In the genomic region with DNA sequence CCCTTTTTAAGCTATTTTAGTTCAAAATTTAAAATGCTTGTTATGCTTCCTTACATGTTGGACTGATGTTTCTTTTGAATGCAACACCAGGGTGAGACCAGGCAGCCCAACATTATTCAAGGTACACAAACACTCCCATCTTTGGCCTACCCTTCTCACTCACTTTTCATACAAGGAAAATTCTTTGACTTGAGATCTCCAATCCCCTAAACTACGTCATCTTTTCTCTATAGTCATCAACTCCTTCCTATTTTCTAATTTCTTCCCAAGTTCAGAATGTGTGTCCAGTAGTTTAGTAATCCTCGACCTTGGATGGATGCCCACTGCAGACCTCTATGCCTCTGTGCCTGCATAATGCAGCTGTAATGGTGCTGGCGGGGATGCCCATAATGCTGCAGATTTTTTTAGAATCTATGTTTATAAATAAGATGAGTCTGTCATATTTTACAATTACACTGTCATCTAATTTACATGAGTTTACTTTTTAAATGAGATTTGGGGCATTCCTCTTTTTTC, we compare ENCODE assay signal across 22 cellular contexts.
"Had no signal": no experiment of that assay in that cellular context is flagged by ENCODE, and none has a peak within 500 bp of the region (broad histone marks: within the 10 kb centered on the region; RNA-seq: fewer than 3 reads in every experiment).

No MANE protein-coding gene starts in this region.

- H3K4me3 ChIP-seq: coronary artery, dorsolateral prefrontal cortex, esophagus muscularis mucosa, gastroesophageal sphincter, heart left ventricle, hepatocyte, left ventricle myocardium inferior, lower lobe of right lung had no signal

- H3K27me3 ChIP-seq: dorsolateral prefrontal cortex, esophagus muscularis mucosa, foreskin keratinocyte, gastroesophageal sphincter, heart left ventricle, hepatocyte had no signal

- ATAC-seq: foreskin keratinocyte; gastroesophageal sphincter; heart left ventricle; left colon; left lobe of liver; lower lobe of right lung; naive thymus-derived CD4-positive, alpha-beta T cell had no signal

- DNase-seq: dermis blood vessel endothelial cell; dorsolateral prefrontal cortex; effector CD4-positive, alpha-beta T cell; effector memory CD4-positive, alpha-beta T cell; foreskin keratinocyte; hypothalamus; immature natural killer cell; islet precursor cell; kidney; kidney glomerular epithelial cell; left colon; left ventricle myocardium inferior; lower lobe of right lung; mesendoderm; midbrain; naive thymus-derived CD4-positive, alpha-beta T cell had no signal

- H3K36me3 ChIP-seq: esophagus muscularis mucosa, gastroesophageal sphincter, heart left ventricle, left ventricle myocardium inferior, lower lobe of right lung had no signal

- H3K9me3 ChIP-seq: lower lobe of right lung had no signal

- H3K27ac ChIP-seq: coronary artery, dorsolateral prefrontal cortex, esophagus muscularis mucosa, foreskin keratinocyte, gastroesophageal sphincter, heart left ventricle, hepatocyte, left ventricle myocardium inferior, lower lobe of right lung had no signal

- H3K4me1 ChIP-seq: esophagus muscularis mucosa, foreskin keratinocyte, gastroesophageal sphincter, heart left ventricle, left ventricle myocardium inferior, lower lobe of right lung had no signal
